Comparison of ENCODE assay signal across 1 cellular context in the genomic region with DNA sequence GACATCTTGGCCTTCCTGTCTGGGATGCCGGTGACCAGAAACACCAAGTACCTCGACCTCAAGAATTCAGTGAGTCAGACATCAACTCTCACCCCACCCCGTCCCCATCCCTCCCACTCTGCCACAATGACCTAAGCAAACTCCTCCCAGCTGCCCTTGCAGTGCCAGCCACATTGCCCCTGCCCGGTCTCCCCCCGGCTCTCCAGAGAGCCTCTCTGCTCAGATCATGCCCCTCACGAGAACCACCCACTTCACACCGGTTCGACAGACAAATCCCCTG.
TF ChIP-seq lines count a peak whose summit lies in the region.

No MANE protein-coding gene starts in this region.

TF ChIP-seq in HCT116, 20 proteins besides CTCF, POLR2A, EP300 and RAD21:
- TF ChIP-seq YY1 (IDR thresholded peaks at IDR 0.05; ENCODE audit: extremely low read depth, insufficient replicate concordance, low read depth, low read length) (no peak), SRF (IDR thresholded peaks at IDR 0.05; ENCODE audit: low read depth) (no peak), EZH2phosphoT487 (IDR thresholded peaks at IDR 0.05; ENCODE audit: borderline replicate concordance) (no peak), EZH2 (IDR thresholded peaks at IDR 0.05) (no peak), TCF7L2 (IDR thresholded peaks at IDR 0.05; ENCODE audit: borderline replicate concordance, extremely low read depth, insufficient read depth, insufficient read length) (no peak), SIN3A (IDR thresholded peaks at IDR 0.05; ENCODE audit: low read depth) (no peak)
- TF ChIP-seq, protein P1, sequence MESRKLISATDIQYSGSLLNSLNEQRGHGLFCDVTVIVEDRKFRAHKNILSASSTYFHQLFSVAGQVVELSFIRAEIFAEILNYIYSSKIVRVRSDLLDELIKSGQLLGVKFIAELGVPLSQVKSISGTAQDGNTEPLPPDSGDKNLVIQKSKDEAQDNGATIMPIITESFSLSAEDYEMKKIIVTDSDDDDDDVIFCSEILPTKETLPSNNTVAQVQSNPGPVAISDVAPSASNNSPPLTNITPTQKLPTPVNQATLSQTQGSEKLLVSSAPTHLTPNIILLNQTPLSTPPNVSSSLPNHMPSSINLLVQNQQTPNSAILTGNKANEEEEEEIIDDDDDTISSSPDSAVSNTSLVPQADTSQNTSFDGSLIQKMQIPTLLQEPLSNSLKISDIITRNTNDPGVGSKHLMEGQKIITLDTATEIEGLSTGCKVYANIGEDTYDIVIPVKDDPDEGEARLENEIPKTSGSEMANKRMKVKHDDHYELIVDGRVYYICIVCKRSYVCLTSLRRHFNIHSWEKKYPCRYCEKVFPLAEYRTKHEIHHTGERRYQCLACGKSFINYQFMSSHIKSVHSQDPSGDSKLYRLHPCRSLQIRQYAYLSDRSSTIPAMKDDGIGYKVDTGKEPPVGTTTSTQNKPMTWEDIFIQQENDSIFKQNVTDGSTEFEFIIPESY (IDR thresholded peaks at IDR 0.05; ENCODE audit: extremely low read depth, insufficient replicate concordance, low read length) = no peak
- TF ChIP-seq, protein P2, sequence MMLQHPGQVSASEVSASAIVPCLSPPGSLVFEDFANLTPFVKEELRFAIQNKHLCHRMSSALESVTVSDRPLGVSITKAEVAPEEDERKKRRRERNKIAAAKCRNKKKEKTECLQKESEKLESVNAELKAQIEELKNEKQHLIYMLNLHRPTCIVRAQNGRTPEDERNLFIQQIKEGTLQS (IDR thresholded peaks at IDR 0.05) = no peak
TF ChIP-seq in HCT116: peak in this region for 0.
